ENCODE assay signal across 29 cellular contexts in the genomic region with DNA sequence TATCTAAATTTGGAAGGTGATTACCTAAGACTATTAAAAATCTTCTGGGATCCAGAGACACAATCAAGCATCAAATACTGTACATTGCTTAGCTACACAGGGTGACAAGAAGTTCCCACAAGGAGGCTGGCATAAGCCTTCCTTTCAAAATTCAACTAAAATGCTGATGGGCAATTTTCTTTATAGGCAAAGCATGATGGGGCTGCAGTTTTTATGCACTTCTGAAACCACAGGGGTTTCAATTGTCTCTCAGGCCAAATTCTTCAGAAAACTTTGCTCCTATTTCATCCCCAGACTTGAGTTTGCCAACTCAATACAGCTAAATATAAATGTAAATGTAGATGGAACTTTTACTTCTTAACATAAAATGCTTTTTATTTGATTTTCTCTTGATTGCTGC.
"Had no signal": no experiment of that assay in that cellular context is flagged by ENCODE, and none has a peak within 500 bp of the region (broad histone marks: within the 10 kb centered on the region; RNA-seq: fewer than 3 reads in every experiment).

No MANE protein-coding gene starts in this region.

- H3K9me3 ChIP-seq: left lung, lower lobe of right lung, pancreas, prostate gland, sigmoid colon, spleen, suprapubic skin, thoracic aorta, tibial nerve, uterus had no signal

- H3K4me1 Mint-ChIP-seq: stimulated activated effector memory CD8-positive, alpha-beta T cell treated with anti-CD3 and anti-CD28 coated beads, Interleukin-12 subunit alpha, Interleukin-12 subunit beta, amount 100 ng/mL, for 72 hours had no signal

- H3K27ac Mint-ChIP-seq: immature natural killer cell; mesothelial cell of epicardium; naive B cell; natural killer cell; nephron progenitor cell; stimulated activated effector memory CD8-positive, alpha-beta T cell treated with anti-CD3 and anti-CD28 coated beads, Interleukin-12 subunit alpha, Interleukin-12 subunit beta, amount 100 ng/mL, for 72 hours; stimulated activated naive CD8-positive, alpha-beta T cell treated with anti-CD3 and anti-CD28 coated beads, Interleukin-15, Interleukin-2, amounts not matched to agents 100 ng/mL and 50 ng/mL, for 24 hours; type B pancreatic cell had no signal

- H3K27ac ChIP-seq: left lung, lower lobe of right lung, pancreas, prostate gland, sigmoid colon, spleen, suprapubic skin, thoracic aorta, tibial nerve, uterus had no signal

- H3K27me3 Mint-ChIP-seq: type B pancreatic cell had no signal

- H3K9me3 Mint-ChIP-seq: immature natural killer cell; mesothelial cell of epicardium; naive B cell; natural killer cell; nephron progenitor cell; stimulated activated effector memory CD8-positive, alpha-beta T cell treated with anti-CD3 and anti-CD28 coated beads, Interleukin-12 subunit alpha, Interleukin-12 subunit beta, amount 100 ng/mL, for 72 hours; stimulated activated naive CD8-positive, alpha-beta T cell treated with anti-CD3 and anti-CD28 coated beads, Interleukin-15, Interleukin-2, amounts not matched to agents 100 ng/mL and 50 ng/mL, for 24 hours; type B pancreatic cell had no signal

- H3K4me1 ChIP-seq: left lung, pancreas, prostate gland, uterus had no signal

- H3K27me3 ChIP-seq: left lung, pancreas, sigmoid colon, tibial nerve, uterus had no signal

- DNase-seq: hypothalamus; immature natural killer cell; kidney; left colon; left lung; lower lobe of right lung; mammary epithelial cell; mesendoderm; naive B cell; natural killer cell; nephron progenitor cell; pancreas; posterior cingulate gyrus; retina; right cardiac atrium; sigmoid colon; small intestine; spleen; stimulated activated CD4-positive, alpha-beta T cell treated with anti-CD3 and anti-CD28 coated beads, Interleukin-4, amount 100 ng/mL, for 24 hours; stimulated activated naive CD4-positive, alpha-beta T cell; uterus had no signal

- H3K4me3 ChIP-seq: left lung, lower lobe of right lung, pancreas, prostate gland, sigmoid colon, spleen, suprapubic skin, thoracic aorta, tibial nerve, uterus had no signal

- ATAC-seq: left colon; left lung; lower lobe of right lung; natural killer cell; pancreas; right cardiac atrium; stimulated activated effector memory CD8-positive, alpha-beta T cell treated with anti-CD3 and anti-CD28 coated beads, Interleukin-12 subunit alpha, Interleukin-12 subunit beta, amount 100 ng/mL, for 72 hours had no signal

- H3K36me3 Mint-ChIP-seq: immature natural killer cell; mesothelial cell of epicardium; naive B cell; natural killer cell; stimulated activated effector memory CD8-positive, alpha-beta T cell treated with anti-CD3 and anti-CD28 coated beads, Interleukin-12 subunit alpha, Interleukin-12 subunit beta, amount 100 ng/mL, for 72 hours; type B pancreatic cell had no signal

- H3K4me3 Mint-ChIP-seq: immature natural killer cell; mesothelial cell of epicardium; naive B cell; natural killer cell; nephron progenitor cell; stimulated activated effector memory CD8-positive, alpha-beta T cell treated with anti-CD3 and anti-CD28 coated beads, Interleukin-12 subunit alpha, Interleukin-12 subunit beta, amount 100 ng/mL, for 72 hours; stimulated activated naive CD8-positive, alpha-beta T cell treated with anti-CD3 and anti-CD28 coated beads, Interleukin-15, Interleukin-2, amounts not matched to agents 100 ng/mL and 50 ng/mL, for 24 hours; type B pancreatic cell had no signal

- H3K36me3 ChIP-seq: left lung, lower lobe of right lung, pancreas, prostate gland, sigmoid colon, spleen, suprapubic skin, thoracic aorta, tibial nerve, uterus had no signal
